ENCODE assay signal across 32 cellular contexts in the genomic region with DNA sequence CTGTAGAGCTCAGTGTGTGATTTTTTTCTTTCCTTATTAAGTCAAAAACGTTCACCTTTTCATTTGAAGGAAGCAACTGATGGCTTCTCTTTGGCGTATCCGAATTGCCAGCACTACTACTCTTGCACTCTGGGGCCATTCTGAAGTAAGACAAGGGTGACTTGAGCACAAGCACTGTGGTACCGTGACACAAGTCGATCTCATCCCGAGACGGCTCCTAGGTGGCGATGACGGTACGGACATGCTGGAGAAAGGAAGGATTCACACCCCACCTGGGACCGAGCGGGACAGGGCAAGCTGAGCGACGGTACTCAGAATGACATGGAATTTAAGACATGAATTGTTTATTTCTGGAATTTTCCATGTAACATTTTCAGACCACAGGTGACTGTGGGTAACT. TPM values are rescaled to one million over a fixed set of nuclear protein-coding genes. Genes with fewer than 3 reads are reported as not detected.
"Had no signal": no experiment of that assay in that cellular context is flagged by ENCODE, and none has a peak within 500 bp of the region (broad histone marks: within the 10 kb centered on the region; RNA-seq: fewer than 3 reads in every experiment).

No MANE protein-coding gene starts in this region.

- H3K4me3 ChIP-seq: ascending aorta, breast epithelium, coronary artery, dorsolateral prefrontal cortex, esophagus muscularis mucosa, gastrocnemius medialis, heart right ventricle had no signal

- H3K27ac Mint-ChIP-seq: activated CD4-positive, alpha-beta memory T cell treated with anti-CD3 and anti-CD28 coated beads, Interleukin-2, amount 10 ng/mL, durations not matched to agents 7 days and 5 days; activated CD4-positive, alpha-beta T cell treated with anti-CD3 and anti-CD28 coated beads for 36 hours; activated CD4-positive, alpha-beta T cell treated with anti-CD3 and anti-CD28 coated beads, Interleukin-2, amount 10 ng/mL, durations not matched to agents 24 days and 14 days; activated naive CD4-positive, alpha-beta T cell treated with anti-CD3 and anti-CD28 coated beads, Interleukin-2, amount 10 ng/mL, durations not matched to agents 7 days and 5 days; activated naive CD4-positive, alpha-beta T cell treated with anti-CD3 and anti-CD28 coated beads, Interleukin-2, amount 50 U/mL, for 72 hours; activated naive CD8-positive, alpha-beta T cell treated with anti-CD3 and anti-CD28 coated beads, Interleukin-2, amount 10 ng/mL, durations not matched to agents 7 days and 5 days; activated T-cell treated with anti-CD3 and anti-CD28 coated beads, Interleukin-2, amount 50 U/mL, for 24 hours; activated T-cell treated with anti-CD3 and anti-CD28 coated beads, Interleukin-2, amount 50 U/mL, for 72 hours; brain; dendritic cell treated with granulocyte-macrophage colony-stimulating factor and Interleukin-4, amounts not matched to agents 40 ng/mL and 50 ng/mL, for 4 days; T-helper 17 cell; T-helper 2 cell treated with Interferon-gamma antibody and Interleukin-4, amounts not matched to agents 5 μg/mL and 100 μg/mL, for 36 hours had no signal

- H3K27me3 ChIP-seq: ascending aorta, breast epithelium, dorsolateral prefrontal cortex, esophagus muscularis mucosa, foreskin keratinocyte, gastrocnemius medialis, heart right ventricle had no signal

- H3K4me3 Mint-ChIP-seq: activated CD4-positive, alpha-beta memory T cell treated with anti-CD3 and anti-CD28 coated beads, Interleukin-2, amount 10 ng/mL, durations not matched to agents 7 days and 5 days; activated CD4-positive, alpha-beta T cell treated with anti-CD3 and anti-CD28 coated beads for 36 hours; activated CD4-positive, alpha-beta T cell treated with anti-CD3 and anti-CD28 coated beads, Interleukin-2, amount 10 ng/mL, durations not matched to agents 24 days and 14 days; activated naive CD4-positive, alpha-beta T cell treated with anti-CD3 and anti-CD28 coated beads, Interleukin-2, amount 10 ng/mL, durations not matched to agents 7 days and 5 days; activated naive CD8-positive, alpha-beta T cell treated with anti-CD3 and anti-CD28 coated beads, Interleukin-2, amount 10 ng/mL, durations not matched to agents 7 days and 5 days; activated T-cell treated with anti-CD3 and anti-CD28 coated beads, Interleukin-2, amount 50 U/mL, for 24 hours; activated T-cell treated with anti-CD3 and anti-CD28 coated beads, Interleukin-2, amount 50 U/mL, for 72 hours; brain; central memory CD8-positive, alpha-beta T cell; dendritic cell treated with granulocyte-macrophage colony-stimulating factor and Interleukin-4, amounts not matched to agents 40 ng/mL and 50 ng/mL, for 4 days; T-helper 17 cell; T-helper 2 cell treated with Interferon-gamma antibody and Interleukin-4, amounts not matched to agents 5 μg/mL and 100 μg/mL, for 36 hours had no signal

- H3K27ac ChIP-seq: ascending aorta, breast epithelium, coronary artery, dorsolateral prefrontal cortex, esophagus muscularis mucosa, foreskin keratinocyte, gastrocnemius medialis, heart right ventricle, WERI-Rb-1 had no signal

- H3K4me1 ChIP-seq: ascending aorta, breast epithelium, esophagus muscularis mucosa, foreskin keratinocyte, gastrocnemius medialis had no signal

- H3K36me3 Mint-ChIP-seq: activated naive CD4-positive, alpha-beta T cell treated with anti-CD3 and anti-CD28 coated beads, Interleukin-2, amount 10 ng/mL, durations not matched to agents 7 days and 5 days; activated naive CD4-positive, alpha-beta T cell treated with anti-CD3 and anti-CD28 coated beads, Interleukin-2, amount 50 U/mL, for 72 hours; activated naive CD8-positive, alpha-beta T cell treated with anti-CD3 and anti-CD28 coated beads, Interleukin-2, amount 10 ng/mL, durations not matched to agents 7 days and 5 days; brain had no signal

- DNase-seq: activated CD4-positive, alpha-beta memory T cell treated with anti-CD3 and anti-CD28 coated beads, Interleukin-2, amount 10 ng/mL, durations not matched to agents 7 days and 5 days; activated CD4-positive, alpha-beta T cell treated with anti-CD3 and anti-CD28 coated beads for 36 hours; activated CD4-positive, alpha-beta T cell treated with anti-CD3 and anti-CD28 coated beads, Interleukin-2, amount 10 ng/mL, durations not matched to agents 24 days and 14 days; activated CD4-positive, CD25-positive, alpha-beta regulatory T cell; activated CD4-positive, CD25-positive, alpha-beta regulatory T cell treated with anti-CD3 and anti-CD28 coated beads, Interleukin-2, amount 50 U/mL, for 72 hours; activated CD8-positive, alpha-beta memory T cell treated with anti-CD3 and anti-CD28 coated beads, Interleukin-2, amount 50 U/mL, for 48 hours; activated gamma-delta T cell; activated naive CD4-positive, alpha-beta T cell; activated naive CD4-positive, alpha-beta T cell treated with anti-CD3 and anti-CD28 coated beads, Interleukin-2, amount 10 ng/mL, durations not matched to agents 7 days and 5 days; activated naive CD8-positive, alpha-beta T cell treated with anti-CD3 and anti-CD28 coated beads, Interleukin-2, amount 10 ng/mL, durations not matched to agents 7 days and 5 days; activated T-cell treated with anti-CD3 and anti-CD28 coated beads for 4 hours; activated T-cell treated with anti-CD3 and anti-CD28 coated beads, Interleukin-2, amount 50 U/mL, for 24 hours; activated T-cell treated with anti-CD3 and anti-CD28 coated beads, Interleukin-2, amount 50 U/mL, for 72 hours; dorsolateral prefrontal cortex; effector memory CD4-positive, alpha-beta T cell; erythroblast; foreskin keratinocyte; gastrocnemius medialis; heart right ventricle; T-helper 1 cell; T-helper 17 cell; T1000; WERI-Rb-1 had no signal

- H3K9me3 ChIP-seq: ascending aorta, breast epithelium, esophagus muscularis mucosa, gastrocnemius medialis, heart right ventricle had no signal

- ATAC-seq: activated CD4-positive, alpha-beta T cell treated with anti-CD3 and anti-CD28 coated beads for 36 hours; activated naive CD4-positive, alpha-beta T cell treated with anti-CD3 and anti-CD28 coated beads, Interleukin-2, amount 50 U/mL, for 72 hours; activated T-cell treated with anti-CD3 and anti-CD28 coated beads, Interleukin-2, amount 50 U/mL, for 72 hours; foreskin keratinocyte; gastrocnemius medialis; heart right ventricle; T-helper 17 cell had no signal

- H3K4me1 Mint-ChIP-seq: brain had no signal

- H3K36me3 ChIP-seq: ascending aorta, breast epithelium, esophagus muscularis mucosa, gastrocnemius medialis, heart right ventricle, WERI-Rb-1 had no signal

- H3K9me3 Mint-ChIP-seq: activated CD4-positive, alpha-beta memory T cell treated with anti-CD3 and anti-CD28 coated beads, Interleukin-2, amount 10 ng/mL, durations not matched to agents 7 days and 5 days; activated CD4-positive, alpha-beta T cell treated with anti-CD3 and anti-CD28 coated beads, Interleukin-2, amount 10 ng/mL, durations not matched to agents 24 days and 14 days; activated naive CD4-positive, alpha-beta T cell treated with anti-CD3 and anti-CD28 coated beads, Interleukin-2, amount 10 ng/mL, durations not matched to agents 7 days and 5 days; activated naive CD4-positive, alpha-beta T cell treated with anti-CD3 and anti-CD28 coated beads, Interleukin-2, amount 50 U/mL, for 72 hours; activated naive CD8-positive, alpha-beta T cell treated with anti-CD3 and anti-CD28 coated beads, Interleukin-2, amount 10 ng/mL, durations not matched to agents 7 days and 5 days; activated T-cell treated with anti-CD3 and anti-CD28 coated beads, Interleukin-2, amount 50 U/mL, for 24 hours; activated T-cell treated with anti-CD3 and anti-CD28 coated beads, Interleukin-2, amount 50 U/mL, for 72 hours; brain; central memory CD8-positive, alpha-beta T cell; dendritic cell treated with granulocyte-macrophage colony-stimulating factor and Interleukin-4, amounts not matched to agents 40 ng/mL and 50 ng/mL, for 4 days; T-helper 2 cell treated with Interferon-gamma antibody and Interleukin-4, amounts not matched to agents 5 μg/mL and 100 μg/mL, for 36 hours had no signal

RNA-seq across cellular contexts. Expression of a gene that starts 36.8 kb away (rescaled TPM):
- total RNA-seq: foreskin keratinocyte had no signal
- polyA plus RNA-seq: foreskin keratinocyte had no signal
